ENCODE assay signal across 12 cellular contexts in genomic region chr12:113086249-113087164, GRCh38. TPM values are rescaled to one million over a fixed set of nuclear protein-coding genes. Genes with fewer than 3 reads are reported as not detected.
DNase-seq lines count a peak whose midpoint lies in the region; ATAC-seq and TF ChIP-seq lines count a peak whose summit lies in the region.
"Had no signal": no experiment of that assay in that cellular context is flagged by ENCODE, and none has a peak within 500 bp of the region (broad histone marks: within the 10 kb centered on the region; RNA-seq: fewer than 3 reads in every experiment).

No MANE protein-coding gene starts in this region.

- ATAC-seq in HG02610 (IDR thresholded peaks at IDR 0.05; ENCODE audit: unreplicated experiment), result peak; percentile 31
- ATAC-seq in T-helper 17 cell, result peak; percentile 52
- ATAC-seq in stimulated activated memory B cell treated with anti-CD40 and anti-IgM and Interleukin-4, amounts not matched to agents 10 μg/mL and 1 μg/mL and 100 μg/mL, for 72 hours, result peak; percentile 60
- ATAC-seq in HG03039 (IDR thresholded peaks at IDR 0.05; ENCODE audit: unreplicated experiment), result no peak
- no peak for ATAC-seq in left ventricle myocardium superior
- ATAC-seq: HCT116 had no signal

- H3K9me3 Mint-ChIP-seq in endothelial cell (ENCODE audit: unreplicated experiment), result no peaks in the 10 kb centered on the region
- no peaks in the 10 kb centered on the region for H3K9me3 Mint-ChIP-seq in stimulated activated memory B cell treated with anti-CD40 and anti-IgM and Interleukin-4, amounts not matched to agents 10 μg/mL and 1 μg/mL and 100 μg/mL, for 72 hours
- H3K9me3 Mint-ChIP-seq: neural crest cell had no signal

- TF ChIP-seq CTCF in endothelial cell (IDR thresholded peaks at IDR 0.05; ENCODE audit: unreplicated experiment), result no peak

- intact Hi-C loops in left ventricle myocardium superior (cut with micrococcal nuclease), result no loop called here

- H3K36me3 Mint-ChIP-seq in T-helper 17 cell (ENCODE audit: low read depth) (peaks cover 6% of the 10 kb centered on the region), endothelial cell (ENCODE audit: low read depth, unreplicated experiment) (peaks cover 42% of the 10 kb centered on the region)
- peaks cover 40% of the 10 kb centered on the region for H3K36me3 Mint-ChIP-seq in stimulated activated memory B cell treated with anti-CD40 and anti-IgM and Interleukin-4, amounts not matched to agents 10 μg/mL and 1 μg/mL and 100 μg/mL, for 72 hours

- H3K27me3 Mint-ChIP-seq in T-helper 17 cell (no peaks in the 10 kb centered on the region), endothelial cell (ENCODE audit: unreplicated experiment) (peaks cover 32% of the 10 kb centered on the region)
- no peaks in the 10 kb centered on the region for H3K27me3 Mint-ChIP-seq in stimulated activated memory B cell treated with anti-CD40 and anti-IgM and Interleukin-4, amounts not matched to agents 10 μg/mL and 1 μg/mL and 100 μg/mL, for 72 hours

- H3K9me3 ChIP-seq in T-helper 17 cell (ENCODE audit: control insufficient read depth, low read length, poor library complexity, severe bottlenecking), result no peaks in the 10 kb centered on the region
- H3K9me3 ChIP-seq: SJSA1 had no signal

- H3K4me3 Mint-ChIP-seq in T-helper 17 cell (peak overlapping the region; percentile 88), endothelial cell (ENCODE audit: unreplicated experiment) (peak overlapping the region; percentile 47)
- peak overlapping the region; percentile 57 for H3K4me3 Mint-ChIP-seq in stimulated activated memory B cell treated with anti-CD40 and anti-IgM and Interleukin-4, amounts not matched to agents 10 μg/mL and 1 μg/mL and 100 μg/mL, for 72 hours
- H3K4me3 Mint-ChIP-seq: neural crest cell had no signal

- H3K4me1 Mint-ChIP-seq in T-helper 17 cell (peaks cover 77% of the 10 kb centered on the region), endothelial cell (ENCODE audit: unreplicated experiment) (peaks cover 58% of the 10 kb centered on the region)
- peaks cover 98% of the 10 kb centered on the region for H3K4me1 Mint-ChIP-seq in stimulated activated memory B cell treated with anti-CD40 and anti-IgM and Interleukin-4, amounts not matched to agents 10 μg/mL and 1 μg/mL and 100 μg/mL, for 72 hours
- H3K4me1 Mint-ChIP-seq: neural crest cell had no signal

- DNase-seq in T-helper 17 cell (peak in 1 of 3 donors; percentile 23), endothelial cell (ENCODE audit: low spot score) (no peak), left ventricle myocardium superior (no peak), medulla oblongata (ENCODE audit: extremely low spot score) (no peak)
- DNase-seq: aorta had no signal

- peak overlapping the region; percentile 95 for H3K27ac Mint-ChIP-seq in T-helper 17 cell
- peak overlapping the region; percentile 74 for H3K27ac Mint-ChIP-seq in endothelial cell (ENCODE audit: unreplicated experiment)
- peak overlapping the region; percentile 75 for H3K27ac Mint-ChIP-seq in stimulated activated memory B cell treated with anti-CD40 and anti-IgM and Interleukin-4, amounts not matched to agents 10 μg/mL and 1 μg/mL and 100 μg/mL, for 72 hours

RNA-seq across cellular contexts. Expression of gene DTX1, which starts 30.0 kb away (rescaled TPM):
- total RNA-seq in T-helper 17 cell (10 to 100 TPM; 20.7 to 27.7 TPM), endothelial cell (ENCODE audit: unreplicated experiment) (62.8 TPM), left ventricle myocardium superior (2.4 TPM)
- total RNA-seq: fibroblast of villous mesenchyme, SJSA1 had no signal

RNA-seq across cellular contexts. Expression of gene RASAL1, which starts 49.1 kb away (rescaled TPM):
- under 1 TPM; 0.15 to 0.89 TPM for total RNA-seq in T-helper 17 cell
- 0.21 TPM for total RNA-seq in endothelial cell (ENCODE audit: unreplicated experiment)
- total RNA-seq in left ventricle myocardium superior, result not detected
- total RNA-seq: aorta, fibroblast of villous mesenchyme, neural crest cell, SJSA1 had no signal

Comparison
In these comparisons a context has a peak if more than half of its experiments do, and no peak if none do; other contexts are left out.
1. ATAC-seq: peak in HG02610 (single experiment), T-helper 17 cell (single experiment) and stimulated activated memory B cell treated with anti-CD40 and anti-IgM and Interleukin-4, amounts not matched to agents 10 μg/mL and 1 μg/mL and 100 μg/mL, for 72 hours (single experiment); none in HG03039 (single experiment) and left ventricle myocardium superior (single experiment).
2. Peak in every context shown above with its lines, with median percentiles within 50 percentile points of each other: H3K27ac Mint-ChIP-seq and H3K4me3 Mint-ChIP-seq.